Comparison of ENCODE assay signal across 24 cellular contexts in genomic region chr9:78592866-78593265, GRCh38.
DNase-seq lines count a peak whose midpoint lies in the region; ATAC-seq and FAIRE-seq lines count a peak whose summit lies in the region.
"Had no signal": no experiment of that assay in that cellular context is flagged by ENCODE, and none has a peak within 500 bp of the region (broad histone marks: within the 10 kb centered on the region; RNA-seq: fewer than 3 reads in every experiment).

No MANE protein-coding gene starts in this region.

- no peak for ATAC-seq in HG02970 (IDR thresholded peaks at IDR 0.05; ENCODE audit: low FRiP score, unreplicated experiment)
- ATAC-seq: activated CD8-positive, alpha-beta T cell treated with anti-CD3 and anti-CD28 coated beads for 36 hours; activated T-cell treated with anti-CD3 and anti-CD28 coated beads, Interleukin-2, amount 50 U/mL, for 4 hours; CD8-positive, alpha-beta T cell; GM23338 had no signal

- H3K36me3 Mint-ChIP-seq in activated T-cell treated with anti-CD3 and anti-CD28 coated beads, Interleukin-2, amount 50 U/mL, for 24 hours (ENCODE audit: low read depth) = no peaks in the 10 kb centered on the region
- H3K36me3 Mint-ChIP-seq: activated naive CD4-positive, alpha-beta T cell treated with anti-CD3 and anti-CD28 coated beads, Interleukin-2, amount 10 ng/mL, durations not matched to agents 7 days and 5 days; brain; CD8-positive, alpha-beta T cell had no signal

- H3K4me3 Mint-ChIP-seq in activated T-cell treated with anti-CD3 and anti-CD28 coated beads, Interleukin-2, amount 50 U/mL, for 24 hours = no peak overlapping the region
- H3K4me3 Mint-ChIP-seq: activated CD8-positive, alpha-beta T cell treated with anti-CD3 and anti-CD28 coated beads for 36 hours; activated naive CD4-positive, alpha-beta T cell treated with anti-CD3 and anti-CD28 coated beads, Interleukin-2, amount 10 ng/mL, durations not matched to agents 7 days and 5 days; activated T-cell treated with anti-CD3 and anti-CD28 coated beads, Interleukin-2, amount 50 U/mL, for 4 hours; brain; CD8-positive, alpha-beta T cell; dendritic cell treated with granulocyte-macrophage colony-stimulating factor and Interleukin-4, amounts not matched to agents 40 ng/mL and 50 ng/mL, for 4 days; GM23338 had no signal

- H3K27me3 Mint-ChIP-seq in activated T-cell treated with anti-CD3 and anti-CD28 coated beads, Interleukin-2, amount 50 U/mL, for 24 hours = no peaks in the 10 kb centered on the region
- H3K27me3 Mint-ChIP-seq: activated CD8-positive, alpha-beta T cell treated with anti-CD3 and anti-CD28 coated beads for 36 hours; dendritic cell treated with granulocyte-macrophage colony-stimulating factor and Interleukin-4, amounts not matched to agents 40 ng/mL and 50 ng/mL, for 4 days had no signal

- H3K4me1 Mint-ChIP-seq in activated T-cell treated with anti-CD3 and anti-CD28 coated beads, Interleukin-2, amount 50 U/mL, for 24 hours (ENCODE audit: low read depth) = no peaks in the 10 kb centered on the region
- H3K4me1 Mint-ChIP-seq: brain had no signal

- peak; percentile 39 for DNase-seq in AG20443 (ENCODE audit: low spot score)
- DNase-seq in RCC 7860 (ENCODE audit: low spot score) = peak; percentile 13
- DNase-seq in dedifferentiated amniotic fluid mesenchymal stem cell (ENCODE audit: extremely low spot score) = peak; percentile 27
- DNase-seq in kidney tubule cell (ENCODE audit: low spot score) = peak; percentile 51
- no peak for DNase-seq in medulla oblongata (ENCODE audit: extremely low spot score)
- DNase-seq in RPMI8226 = no peak
- DNase-seq in activated T-cell treated with anti-CD3 and anti-CD28 coated beads, Interleukin-2, amount 50 U/mL, for 24 hours = no peak
- DNase-seq: activated CD4-positive, CD25-positive, alpha-beta regulatory T cell; activated CD8-positive, alpha-beta T cell treated with anti-CD3 and anti-CD28 coated beads for 36 hours; activated naive CD4-positive, alpha-beta T cell treated with anti-CD3 and anti-CD28 coated beads, Interleukin-2, amount 10 ng/mL, durations not matched to agents 7 days and 5 days; activated T-cell treated with anti-CD3 and anti-CD28 coated beads, Interleukin-2, amount 50 U/mL, for 4 hours; CD8-positive, alpha-beta T cell; glutamatergic neuron; left ventricle myocardium inferior; MG63; NCI-H1694; NCI-H2227 treated with DMSO at 0.1 percent for 48 hours; NCI-H82; retina; T-helper 9 cell had no signal

- H3K27ac Mint-ChIP-seq in activated T-cell treated with anti-CD3 and anti-CD28 coated beads, Interleukin-2, amount 50 U/mL, for 24 hours = no peak overlapping the region
- H3K27ac Mint-ChIP-seq: activated CD8-positive, alpha-beta T cell treated with anti-CD3 and anti-CD28 coated beads for 36 hours; activated naive CD4-positive, alpha-beta T cell treated with anti-CD3 and anti-CD28 coated beads, Interleukin-2, amount 10 ng/mL, durations not matched to agents 7 days and 5 days; brain; CD8-positive, alpha-beta T cell; dendritic cell treated with granulocyte-macrophage colony-stimulating factor and Interleukin-4, amounts not matched to agents 40 ng/mL and 50 ng/mL, for 4 days; GM23338 had no signal

- no peaks in the 10 kb centered on the region for H3K9me3 Mint-ChIP-seq in activated T-cell treated with anti-CD3 and anti-CD28 coated beads, Interleukin-2, amount 50 U/mL, for 24 hours
- H3K9me3 Mint-ChIP-seq: activated CD8-positive, alpha-beta T cell treated with anti-CD3 and anti-CD28 coated beads for 36 hours; activated naive CD4-positive, alpha-beta T cell treated with anti-CD3 and anti-CD28 coated beads, Interleukin-2, amount 10 ng/mL, durations not matched to agents 7 days and 5 days; activated T-cell treated with anti-CD3 and anti-CD28 coated beads, Interleukin-2, amount 50 U/mL, for 4 hours; CD8-positive, alpha-beta T cell; dendritic cell treated with granulocyte-macrophage colony-stimulating factor and Interleukin-4, amounts not matched to agents 40 ng/mL and 50 ng/mL, for 4 days; GM23338 had no signal

- no peak for FAIRE-seq in RCC 7860 (lab: Jason Lieb, UNC)

Comparison
In these comparisons a context has a peak if more than half of its experiments do, and no peak if none do; other contexts are left out.
1. DNase-seq: peak in AG20443 (single experiment), RCC 7860 (single experiment), dedifferentiated amniotic fluid mesenchymal stem cell (single experiment) and kidney tubule cell (single experiment); none in medulla oblongata (single experiment), RPMI8226 (single experiment) and activated T-cell treated with anti-CD3 and anti-CD28 coated beads, Interleukin-2, amount 50 U/mL, for 24 hours (single experiment).